ENCODE assay signal across 16 cellular contexts in genomic region chr5:80238078-80238477, GRCh38. TPM values are rescaled to one million over a fixed set of nuclear protein-coding genes. Genes with fewer than 3 reads are reported as not detected.
DNase-seq lines count a peak whose midpoint lies in the region; TF ChIP-seq lines count a peak whose summit lies in the region.
"Had no signal": no experiment of that assay in that cellular context is flagged by ENCODE, and none has a peak within 500 bp of the region (broad histone marks: within the 10 kb centered on the region; RNA-seq: fewer than 3 reads in every experiment).

No MANE protein-coding gene starts in this region.

- no peak overlapping the region for H3K4me3 Mint-ChIP-seq in activated CD4-positive, alpha-beta memory T cell treated with anti-CD3 and anti-CD28 coated beads, Interleukin-2, amount 10 ng/mL, durations not matched to agents 7 days and 5 days
- no peak overlapping the region for H3K4me3 Mint-ChIP-seq in endothelial cell (ENCODE audit: unreplicated experiment)
- H3K4me3 Mint-ChIP-seq: neural progenitor cell had no signal

- H3K27me3 ChIP-seq in effector memory CD4-positive, alpha-beta T cell (replicated peaks; ENCODE audit: control insufficient read depth, insufficient read depth, low read length, poor library complexity, severe bottlenecking), result no peaks in the 10 kb centered on the region
- H3K27me3 ChIP-seq: body of pancreas, foreskin keratinocyte, neural progenitor cell, sigmoid colon, SJSA1 had no signal

- POLR2A ChIA-PET in activated CD4-positive, alpha-beta memory T cell treated with anti-CD3 and anti-CD28 coated beads, Interleukin-2, amount 10 ng/mL, durations not matched to agents 7 days and 5 days (lab: Charles Lee), result interaction anchor here (1.0 to 4.6 kb wide), 6 partner anchors 10 to 52 kb away, joined by 3 to 41 read pairs (median 6); partner anchors contain the start of gene SERINC5

- peaks cover 3% of the 10 kb centered on the region for H3K9me3 ChIP-seq in effector memory CD4-positive, alpha-beta T cell (ENCODE audit: control insufficient read depth, low read length)
- H3K9me3 ChIP-seq: body of pancreas, sigmoid colon, SJSA1 had no signal

- no peaks in the 10 kb centered on the region for H3K27me3 Mint-ChIP-seq in activated CD4-positive, alpha-beta memory T cell treated with anti-CD3 and anti-CD28 coated beads, Interleukin-2, amount 10 ng/mL, durations not matched to agents 7 days and 5 days
- H3K27me3 Mint-ChIP-seq in endothelial cell (ENCODE audit: unreplicated experiment), result peaks cover 2% of the 10 kb centered on the region

- H3K36me3 Mint-ChIP-seq in activated CD4-positive, alpha-beta memory T cell treated with anti-CD3 and anti-CD28 coated beads, Interleukin-2, amount 10 ng/mL, durations not matched to agents 7 days and 5 days (ENCODE audit: low read depth), result peaks cover 68% of the 10 kb centered on the region
- peaks cover 18% of the 10 kb centered on the region for H3K36me3 Mint-ChIP-seq in endothelial cell (ENCODE audit: low read depth, unreplicated experiment)

- peak; percentile 43 for DNase-seq in stimulated activated CD4-positive, alpha-beta T cell treated with anti-CD3 and anti-CD28 coated beads, Interleukin-15, amount 100 ng/mL, for 24 hours
- no peak for DNase-seq in stimulated activated CD4-positive, alpha-beta T cell treated with anti-CD3 and anti-CD28 coated beads, Interleukin-2, amount 100 ng/mL, for 48 hours
- DNase-seq in activated CD4-positive, alpha-beta memory T cell treated with anti-CD3 and anti-CD28 coated beads, Interleukin-2, amount 10 ng/mL, durations not matched to agents 7 days and 5 days, result no peak
- peak in 1 of 3 donors; percentile 40 for DNase-seq in effector memory CD4-positive, alpha-beta T cell
- DNase-seq in substantia nigra (lab: John Stamatoyannopoulos, UW), result no peak
- DNase-seq in endothelial cell (ENCODE audit: low spot score), result no peak
- no peak for DNase-seq in NCI-H2107 treated with DMSO at 0.1 percent for 48 hours (lab: John Stamatoyannopoulos, UW; ENCODE audit: unreplicated experiment)
- no peak for DNase-seq in CD1c-positive myeloid dendritic cell (ENCODE audit: extremely low spot score)
- DNase-seq: effector CD4-positive, alpha-beta T cell; foreskin keratinocyte; NCI-H1048; sigmoid colon had no signal

- peak overlapping the region; percentile 60 for H3K27ac Mint-ChIP-seq in activated CD4-positive, alpha-beta memory T cell treated with anti-CD3 and anti-CD28 coated beads, Interleukin-2, amount 10 ng/mL, durations not matched to agents 7 days and 5 days
- no peak overlapping the region for H3K27ac Mint-ChIP-seq in endothelial cell (ENCODE audit: unreplicated experiment)
- H3K27ac Mint-ChIP-seq: neural progenitor cell had no signal

- peak overlapping the region; percentile 14 for H3K27ac ChIP-seq in effector memory CD4-positive, alpha-beta T cell (ENCODE audit: insufficient read depth, low read length, poor library complexity, severe bottlenecking)
- H3K27ac ChIP-seq in substantia nigra (ENCODE audit: low read depth, low read length, poor library complexity, severe bottlenecking), result peak overlapping the region; percentile 57
- H3K27ac ChIP-seq: foreskin keratinocyte, neural progenitor cell, SJSA1 had no signal

- H3K9me3 Mint-ChIP-seq in activated CD4-positive, alpha-beta memory T cell treated with anti-CD3 and anti-CD28 coated beads, Interleukin-2, amount 10 ng/mL, durations not matched to agents 7 days and 5 days, result peaks cover 26% of the 10 kb centered on the region
- peaks cover 14% of the 10 kb centered on the region for H3K9me3 Mint-ChIP-seq in endothelial cell (ENCODE audit: unreplicated experiment)

- H3K36me3 ChIP-seq in effector memory CD4-positive, alpha-beta T cell (ENCODE audit: control insufficient read depth, insufficient read depth, low read length), result peaks cover 17% of the 10 kb centered on the region
- H3K36me3 ChIP-seq: sigmoid colon, SJSA1 had no signal

- H3K4me1 ChIP-seq in effector memory CD4-positive, alpha-beta T cell (ENCODE audit: control insufficient read depth, insufficient read depth, low read length, poor library complexity, severe bottlenecking), result peaks cover 32% of the 10 kb centered on the region
- H3K4me1 ChIP-seq: foreskin keratinocyte had no signal

- H3K4me1 Mint-ChIP-seq in activated CD4-positive, alpha-beta memory T cell treated with anti-CD3 and anti-CD28 coated beads, Interleukin-2, amount 10 ng/mL, durations not matched to agents 7 days and 5 days, result peaks cover 54% of the 10 kb centered on the region
- peaks cover 21% of the 10 kb centered on the region for H3K4me1 Mint-ChIP-seq in endothelial cell (ENCODE audit: unreplicated experiment)

- CTCF ChIA-PET in activated CD4-positive, alpha-beta memory T cell treated with anti-CD3 and anti-CD28 coated beads, Interleukin-2, amount 10 ng/mL, durations not matched to agents 7 days and 5 days (lab: Charles Lee), result interaction anchor here (1.1 to 2.2 kb wide), 4 partner anchors 9 to 122 kb away, joined by 3 to 6 read pairs (median 3); no protein-coding TSS in a partner anchor

- no peak for TF ChIP-seq CTCF in endothelial cell (IDR thresholded peaks at IDR 0.05; ENCODE audit: unreplicated experiment)

- no peak overlapping the region for H3K4me3 ChIP-seq in effector memory CD4-positive, alpha-beta T cell (ENCODE audit: insufficient read depth, low read depth, low read length, poor library complexity, severe bottlenecking)
- H3K4me3 ChIP-seq: body of pancreas, lung, neural progenitor cell, sigmoid colon, SJSA1 had no signal

RNA-seq across cellular contexts. Expression of gene SERINC5, which starts 17.8 kb away (rescaled TPM):
- 10 to 100 TPM; 59.1 to 60.6 TPM for total RNA-seq in activated CD4-positive, alpha-beta memory T cell treated with anti-CD3 and anti-CD28 coated beads, Interleukin-2, amount 10 ng/mL, durations not matched to agents 7 days and 5 days
- total RNA-seq in endothelial cell (ENCODE audit: unreplicated experiment), result 122 TPM
